26 cellular contexts compared by ENCODE assay signal in the genomic region with DNA sequence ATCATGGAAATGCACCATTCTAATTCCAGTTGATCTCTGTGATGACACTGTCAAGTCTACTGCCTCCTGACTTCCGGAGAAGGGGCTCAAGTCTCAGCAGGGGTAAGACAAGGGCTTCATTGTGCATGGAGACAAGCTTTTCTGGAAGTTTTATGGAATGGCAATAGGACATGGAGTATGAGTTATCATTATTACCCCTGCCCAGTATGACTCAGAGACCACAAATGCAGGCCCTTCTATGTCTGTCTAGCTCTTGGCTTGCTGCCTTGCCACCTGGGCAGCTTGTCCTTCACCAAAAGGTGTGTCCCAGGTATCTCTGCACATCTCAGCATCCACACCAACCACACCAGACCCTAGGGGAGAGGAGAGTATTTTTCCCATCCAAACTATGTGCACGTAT. TPM values are rescaled to one million over a fixed set of nuclear protein-coding genes. Genes with fewer than 3 reads are reported as not detected.
DNase-seq lines count a peak whose midpoint lies in the region; ATAC-seq and TF ChIP-seq lines count a peak whose summit lies in the region.
"Had no signal": no experiment of that assay in that cellular context is flagged by ENCODE, and none has a peak within 500 bp of the region (broad histone marks: within the 10 kb centered on the region; RNA-seq: fewer than 3 reads in every experiment).

No MANE protein-coding gene starts in this region.

- peaks cover 5% of the 10 kb centered on the region for H3K36me3 ChIP-seq in neural progenitor cell
- H3K36me3 ChIP-seq in upper lobe of left lung: no peaks in the 10 kb centered on the region
- H3K36me3 ChIP-seq: BLaER1 treated with 17β-estradiol and CSF1 and Interleukin-3, amounts not matched to agents 10 nM and 100 nM; Peyer's patch had no signal

- H3K79me2 ChIP-seq in neural progenitor cell (ENCODE audit: low read depth): no peaks in the 10 kb centered on the region

- no peak overlapping the region for H3K9ac ChIP-seq in neural progenitor cell
- H3K9ac ChIP-seq: BLaER1 treated with 17β-estradiol and CSF1 and Interleukin-3, amounts not matched to agents 10 nM and 100 nM; GM23248 had no signal

- whole genome bisulfite sequencing in upper lobe of left lung, 2 donors: 84 to 94% methylated on average over 2 of the region's 2 CpGs

- H3K27me3 Mint-ChIP-seq in neural progenitor cell (ENCODE audit: insufficient read depth, low read depth): peaks cover 3% of the 10 kb centered on the region
- H3K27me3 Mint-ChIP-seq in activated CD8-positive, alpha-beta T cell treated with anti-CD3 and anti-CD28 coated beads, Interleukin-2, amount 10 ng/mL, durations not matched to agents 7 days and 5 days (ENCODE audit: low read depth): no peaks in the 10 kb centered on the region
- H3K27me3 Mint-ChIP-seq in HFFc6 (ENCODE audit: insufficient read depth): peaks cover 1% of the 10 kb centered on the region; the same call in 1 of the 2 replicates
- H3K27me3 Mint-ChIP-seq: CD4-positive, alpha-beta T cell had no signal

- no peak overlapping the region for H3K4me3 ChIP-seq in epithelial cell of esophagus (ENCODE audit: low read length)
- H3K4me3 ChIP-seq in neural progenitor cell: no peak overlapping the region
- no peak overlapping the region for H3K4me3 ChIP-seq in upper lobe of left lung
- H3K4me3 ChIP-seq: A549; BLaER1 treated with 17β-estradiol and CSF1 and Interleukin-3, amounts not matched to agents 10 nM and 100 nM; GM23248; Peyer's patch had no signal

- peaks cover 4% of the 10 kb centered on the region for H3F3A ChIP-seq in neural progenitor cell (ENCODE audit: low read depth)

- H3K9me3 ChIP-seq in neural progenitor cell (ENCODE audit: low read depth) (no peaks in the 10 kb centered on the region), upper lobe of left lung (peaks cover 0 to 9% (median 3%) of the 10 kb centered on the region in 4 donors)
- H3K9me3 ChIP-seq: A549, Peyer's patch had no signal

- H3K4me3 Mint-ChIP-seq in neural progenitor cell (no peak overlapping the region), HFFc6 (no peak overlapping the region)
- H3K4me3 Mint-ChIP-seq in activated CD8-positive, alpha-beta T cell treated with anti-CD3 and anti-CD28 coated beads, Interleukin-2, amount 10 ng/mL, durations not matched to agents 7 days and 5 days: no peak overlapping the region
- H3K4me3 Mint-ChIP-seq: CD4-positive, alpha-beta T cell had no signal

- H3K27ac Mint-ChIP-seq in neural progenitor cell (peak overlapping the region; percentile 18), HFFc6 (no peak overlapping the region)
- H3K27ac Mint-ChIP-seq in activated CD8-positive, alpha-beta T cell treated with anti-CD3 and anti-CD28 coated beads, Interleukin-2, amount 10 ng/mL, durations not matched to agents 7 days and 5 days: no peak overlapping the region
- H3K27ac Mint-ChIP-seq: CD4-positive, alpha-beta T cell had no signal

- no peak for TF ChIP-seq EP300 in upper lobe of left lung (IDR thresholded peaks at IDR 0.05)

- no peak overlapping the region for H2AFZ ChIP-seq in neural progenitor cell (replicated peaks)
- H2AFZ ChIP-seq: GM23248 had no signal

- DNase-seq in Daoy (ENCODE audit: low read depth): peak; percentile 4
- peak; percentile 13 for DNase-seq in RWPE1 (ENCODE audit: low spot score)
- DNase-seq in epithelial cell of esophagus (ENCODE audit: low read depth): peak; percentile 40
- no peak for DNase-seq in neural progenitor cell (ENCODE audit: low spot score)
- DNase-seq in activated CD8-positive, alpha-beta T cell treated with anti-CD3 and anti-CD28 coated beads, Interleukin-2, amount 10 ng/mL, durations not matched to agents 7 days and 5 days: no peak
- no peak for DNase-seq in upper lobe of left lung
- DNase-seq in UCSD-AML1 (lab: John Stamatoyannopoulos, UW; ENCODE audit: unreplicated experiment): no peak
- no peak for DNase-seq in HFFc6
- DNase-seq: AML-193; CD4-positive, alpha-beta T cell; DMS53; GM23248; H7; IMR-90; KG1; NCI-H1048; NCI-H1417; NCI-H1694; NCI-H2029 treated with DMSO at 0.1 percent for 48 hours; NCI-H446 treated with DMSO at 0.1 percent for 48 hours; NCI-H526; Peyer's patch had no signal

- H3K4me1 Mint-ChIP-seq in neural progenitor cell (peaks cover 8% of the 10 kb centered on the region), HFFc6 (ENCODE audit: low read depth) (no peaks in the 10 kb centered on the region)
- no peaks in the 10 kb centered on the region for H3K4me1 Mint-ChIP-seq in activated CD8-positive, alpha-beta T cell treated with anti-CD3 and anti-CD28 coated beads, Interleukin-2, amount 10 ng/mL, durations not matched to agents 7 days and 5 days (ENCODE audit: low read depth)

- TF ChIP-seq CTCF in RWPE1 (conservative IDR thresholded peaks at IDR 0.05; ENCODE audit: low read depth) (no peak), epithelial cell of esophagus (IDR thresholded peaks at IDR 0.05; ENCODE audit: insufficient read depth, low read depth, low read length, missing control alignments) (no peak), neural progenitor cell (IDR thresholded peaks at IDR 0.05) (no peak), upper lobe of left lung (IDR thresholded peaks at IDR 0.05) (no peak), HFFc6 (IDR thresholded peaks at IDR 0.05) (no peak)

- CTCF ChIA-PET in RWPE1 (lab: Yijun Ruan, JAX): no interaction called here
- CTCF ChIA-PET in activated CD8-positive, alpha-beta T cell treated with anti-CD3 and anti-CD28 coated beads, Interleukin-2, amount 10 ng/mL, durations not matched to agents 7 days and 5 days (lab: Charles Lee): no interaction called here

- peaks cover 27% of the 10 kb centered on the region for H3K9me3 Mint-ChIP-seq in neural progenitor cell
- H3K9me3 Mint-ChIP-seq in activated CD8-positive, alpha-beta T cell treated with anti-CD3 and anti-CD28 coated beads, Interleukin-2, amount 10 ng/mL, durations not matched to agents 7 days and 5 days (ENCODE audit: insufficient read depth): peaks cover 9% of the 10 kb centered on the region
- peaks cover 15% of the 10 kb centered on the region for H3K9me3 Mint-ChIP-seq in HFFc6

- peaks cover 10% of the 10 kb centered on the region for H3K4me1 ChIP-seq in neural progenitor cell
- H3K4me1 ChIP-seq in upper lobe of left lung: no peaks in the 10 kb centered on the region
- H3K4me1 ChIP-seq: A549; BLaER1 treated with 17β-estradiol and CSF1 and Interleukin-3, amounts not matched to agents 10 nM and 100 nM; Peyer's patch had no signal

- H3K36me3 Mint-ChIP-seq in neural progenitor cell (no peaks in the 10 kb centered on the region), HFFc6 (ENCODE audit: low read depth) (no peaks in the 10 kb centered on the region)
- no peaks in the 10 kb centered on the region for H3K36me3 Mint-ChIP-seq in activated CD8-positive, alpha-beta T cell treated with anti-CD3 and anti-CD28 coated beads, Interleukin-2, amount 10 ng/mL, durations not matched to agents 7 days and 5 days (ENCODE audit: low read depth)

- ATAC-seq in activated CD8-positive, alpha-beta T cell treated with anti-CD3 and anti-CD28 coated beads, Interleukin-2, amount 10 ng/mL, durations not matched to agents 7 days and 5 days: no peak
- ATAC-seq in upper lobe of left lung (ENCODE audit: low FRiP score in 2 of 2): no peak
- ATAC-seq: A549, SK-N-SH treated with all-trans-retinoic acid at 6 μM for 48 hours had no signal

- H4K20me1 ChIP-seq in neural progenitor cell (ENCODE audit: low read depth): no peaks in the 10 kb centered on the region
- H4K20me1 ChIP-seq: BLaER1 treated with 17β-estradiol and CSF1 and Interleukin-3, amounts not matched to agents 10 nM and 100 nM had no signal

- H3K4me2 ChIP-seq in neural progenitor cell: no peak overlapping the region
- H3K4me2 ChIP-seq: A549; BLaER1 treated with 17β-estradiol and CSF1 and Interleukin-3, amounts not matched to agents 10 nM and 100 nM had no signal

- POLR2A ChIA-PET in RWPE1 (lab: Yijun Ruan, JAX; ENCODE audit: low non-redundant PET): no interaction called here
- POLR2A ChIA-PET in activated CD8-positive, alpha-beta T cell treated with anti-CD3 and anti-CD28 coated beads, Interleukin-2, amount 10 ng/mL, durations not matched to agents 7 days and 5 days (lab: Charles Lee): no interaction called here

- TF ChIP-seq POLR2A in upper lobe of left lung (IDR thresholded peaks at IDR 0.05): no peak

- H3K27me3 ChIP-seq in neural progenitor cell (no peaks in the 10 kb centered on the region), upper lobe of left lung (no peaks in the 10 kb centered on the region)
- H3K27me3 ChIP-seq: BLaER1 treated with 17β-estradiol and CSF1 and Interleukin-3, amounts not matched to agents 10 nM and 100 nM; Peyer's patch had no signal

- H3K27ac ChIP-seq in RWPE1 (no peak overlapping the region), neural progenitor cell (no peak overlapping the region), upper lobe of left lung (no peak overlapping the region)
- H3K27ac ChIP-seq: A549; BLaER1 treated with 17β-estradiol and CSF1 and Interleukin-3, amounts not matched to agents 10 nM and 100 nM; GM23248; Peyer's patch had no signal

RNA-seq across cellular contexts. Expression of gene KIAA1217, which starts 34.9 kb away (rescaled TPM):
- total RNA-seq in Daoy (2014; rRNA removed; shearing (Covaris generic)): 3.6 and 4.3 TPM in 2 replicates
- total RNA-seq in neural progenitor cell (ENCODE audit: low replicate concordance): 13.1 and 14.6 TPM in 2 replicates
- total RNA-seq in activated CD8-positive, alpha-beta T cell treated with anti-CD3 and anti-CD28 coated beads, Interleukin-2, amount 10 ng/mL, durations not matched to agents 7 days and 5 days: not detected
- 100 to 1,000 TPM in 1 of 6 donors, 10 to 100 TPM in 5; 18.4 to 109 (median 41.0) TPM for total RNA-seq in upper lobe of left lung
- total RNA-seq in HFFc6 (2021; fragmentation: NEBNext Ultra II Directional; extraction: Animal tissue kit (Norgen Biotek cat#: 25700)): 1 to 10 TPM; 1.3 to 2.1 (median 2.0) TPM
- total RNA-seq: CD4-positive, alpha-beta T cell; OCI-LY7 had no signal

Comparison
In these comparisons a context has a peak if more than half of its experiments do, and no peak if none do; other contexts are left out.
1. DNase-seq: peak in Daoy (single experiment), RWPE1 (single experiment) and epithelial cell of esophagus (single experiment); none in neural progenitor cell (single experiment), activated CD8-positive, alpha-beta T cell treated with anti-CD3 and anti-CD28 coated beads, Interleukin-2, amount 10 ng/mL, durations not matched to agents 7 days and 5 days (single experiment), upper lobe of left lung (0 of 2), UCSD-AML1 (single experiment) and HFFc6 (single experiment).